ENCODE assay signal across 8 cellular contexts in the genomic region with DNA sequence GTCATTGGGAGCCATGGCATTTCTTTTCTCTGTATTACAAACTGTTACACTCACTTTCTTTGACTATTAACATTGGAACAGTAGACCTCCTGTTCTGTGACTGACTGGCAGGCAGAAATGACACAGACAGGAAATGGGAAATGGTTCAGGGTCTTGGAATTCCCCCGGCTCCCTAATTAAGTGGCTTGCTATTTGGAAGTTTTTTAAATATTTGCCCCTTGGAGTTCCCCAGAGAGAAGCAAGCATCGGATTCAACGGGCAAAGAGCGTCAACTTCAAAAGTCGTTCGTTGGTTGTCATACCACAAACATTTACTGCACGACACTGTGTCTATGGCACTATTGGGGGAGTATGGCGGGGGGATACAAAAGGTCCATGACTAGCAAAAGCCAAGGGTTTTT.
A peak's percentile ranks its signal among the peaks of the same experiment; 100 is the strongest.
DNase-seq lines count a peak whose midpoint lies in the region; ATAC-seq and TF ChIP-seq lines count a peak whose summit lies in the region.

No MANE protein-coding gene starts in this region.

- TF ChIP-seq CTCF in GM20000 (IDR thresholded peaks at IDR 0.05; ENCODE audit: extremely low read depth, missing control alignments): no peak

- no peak overlapping the region for H3K9ac ChIP-seq in BLaER1
- H3K9ac ChIP-seq in iPS-18a (ENCODE audit: low read length): no peak overlapping the region

- peak overlapping the region; percentile 77 for H3K4me2 ChIP-seq in BLaER1

- peak overlapping the region; percentile 91; the same call in 1 of the 2 replicates for H3K27ac ChIP-seq in BLaER1
- H3K27ac ChIP-seq in iPS-18a (ENCODE audit: low read length): no peak overlapping the region

- H3K9me3 ChIP-seq in BLaER1 (no peaks in the 10 kb centered on the region), iPS-18a (ENCODE audit: control insufficient read depth, low read depth, low read length) (no peaks in the 10 kb centered on the region)

- H3K4me1 ChIP-seq in BLaER1: peaks cover 37% of the 10 kb centered on the region
- H3K4me1 ChIP-seq in iPS-18a (ENCODE audit: control insufficient read depth, low read depth, low read length): peaks cover 12% of the 10 kb centered on the region

- H3K36me3 ChIP-seq in BLaER1: peaks cover 11% of the 10 kb centered on the region; the same call in 1 of the 2 replicates
- no peaks in the 10 kb centered on the region for H3K36me3 ChIP-seq in iPS-18a (ENCODE audit: control insufficient read depth, low read depth, low read length)

- DNase-seq in HK-2 (ENCODE audit: unreplicated experiment): peak; percentile 46
- DNase-seq in activated gamma-delta T cell treated with anti-CD3 and anti-CD28 coated beads, Interleukin-2, amount 50 U/mL, for 16 hours (ENCODE audit: low read depth): peak; percentile 5
- peak; percentile 28 for DNase-seq in stimulated activated naive CD8-positive, alpha-beta T cell treated with anti-CD3 and anti-CD28 coated beads, Interleukin-15, Interleukin-2, amounts not matched to agents 100 U/mL and 50 U/mL, for 24 hours
- DNase-seq in GM20000 (ENCODE audit: low spot score): no peak
- no peak for DNase-seq in NCI-H1105 treated with DMSO at 0.1 percent for 48 hours (lab: John Stamatoyannopoulos, UW)

- H3K4me3 ChIP-seq in BLaER1: peak overlapping the region; percentile 80
- peak overlapping the region; percentile 99 for H3K4me3 ChIP-seq in iPS-18a (ENCODE audit: low read length)

- no peak for ATAC-seq in stimulated activated naive CD8-positive, alpha-beta T cell treated with anti-CD3 and anti-CD28 coated beads, Interleukin-15, Interleukin-2, amounts not matched to agents 100 U/mL and 50 U/mL, for 24 hours
- no peak for ATAC-seq in GM18861 (IDR thresholded peaks at IDR 0.05; ENCODE audit: unreplicated experiment)

- H3K27me3 ChIP-seq in BLaER1 (no peaks in the 10 kb centered on the region), iPS-18a (ENCODE audit: control insufficient read depth, insufficient read depth, low read length) (no peaks in the 10 kb centered on the region)

- H4K20me1 ChIP-seq in BLaER1: no peaks in the 10 kb centered on the region

Comparison
In these comparisons a context has a peak if more than half of its experiments do, and no peak if none do; other contexts are left out.
1. DNase-seq: peak in HK-2 (single experiment), activated gamma-delta T cell treated with anti-CD3 and anti-CD28 coated beads, Interleukin-2, amount 50 U/mL, for 16 hours (single experiment) and stimulated activated naive CD8-positive, alpha-beta T cell treated with anti-CD3 and anti-CD28 coated beads, Interleukin-15, Interleukin-2, amounts not matched to agents 100 U/mL and 50 U/mL, for 24 hours (single experiment); none in GM20000 (single experiment) and NCI-H1105 treated with DMSO at 0.1 percent for 48 hours (single experiment).